10 cellular contexts compared by ENCODE assay signal in genomic region chr6:108838101-108838717, GRCh38. TPM values are rescaled to one million over a fixed set of nuclear protein-coding genes. Genes with fewer than 3 reads are reported as not detected.
A peak's percentile ranks its signal among the peaks of the same experiment; 100 is the strongest.
DNase-seq lines count a peak whose midpoint lies in the region; ATAC-seq, FAIRE-seq and TF ChIP-seq lines count a peak whose summit lies in the region.
"Had no signal": no experiment of that assay in that cellular context is flagged by ENCODE, and none has a peak within 500 bp of the region (broad histone marks: within the 10 kb centered on the region; RNA-seq: fewer than 3 reads in every experiment).

No MANE protein-coding gene starts in this region.

- H2BK15ac ChIP-seq in H1 (ENCODE audit: low read length), result no peak overlapping the region

- no peak overlapping the region for H3K23ac ChIP-seq in H1 (ENCODE audit: insufficient read length)

- peak; percentile 53 to 72 (median 71) for TF ChIP-seq CTCF in H1 (IDR thresholded peaks at IDR 0.05; ENCODE audit: control extremely low read depth in 1 of 3, insufficient read depth in 1 of 3, low read depth in 1 of 3, low read length in 3 of 3)
- TF ChIP-seq CTCF in neural cell (IDR thresholded peaks at IDR 0.05; ENCODE audit: poor library complexity, severe bottlenecking), result peak; percentile 23
- TF ChIP-seq CTCF in GM10266 (IDR thresholded peaks at IDR 0.05; ENCODE audit: control insufficient read depth, insufficient read depth, low read depth, missing control alignments), result no peak

- peak overlapping the region; percentile 35; the same call in 1 of the 2 replicates for H2BK5ac ChIP-seq in H1 (ENCODE audit: low read depth, low read length)

- 12% methylated on average over 24 of the region's 24 CpGs; no CpG with 5 or more reads in 1 of the 2 experiments for WGBS in H1 (ENCODE audit: extremely low coverage in 1 of 2, insufficient coverage in 1 of 2, insufficient read length in 1 of 2, insufficient replicate concordance in 2 of 2, low coverage in 1 of 2, low lambda C conversion rate in 2 of 2, missing lambda C conversion rate in 1 of 2), 2 experiments

- H3K9ac ChIP-seq in H1 (replicated peaks in 1 of 4; ENCODE audit: extremely low read depth in 1 of 4, low read depth in 3 of 4, low read length in 3 of 4) (0 out of 7 replicates have a peak overlapping the region, but pooled peaks of 1 of the 4 experiments have one; percentile 5), neural cell (ENCODE audit: low read length) (no peak overlapping the region)

- 0 out of 2 replicates have a peak overlapping the region, but pooled peaks have one; percentile 39 for H3K18ac ChIP-seq in H1 (ENCODE audit: extremely low read depth, low read length)

- H4K20me1 ChIP-seq in H1 (replicated peaks in 1 of 2; ENCODE audit: control insufficient read depth in 1 of 2, insufficient read depth in 2 of 2, low read length in 2 of 2) (no peaks in the 10 kb centered on the region), neural cell (ENCODE audit: insufficient read depth) (no peaks in the 10 kb centered on the region)

- in situ Hi-C loops in G401 (cut with HindIII; ENCODE audit: low sequenced_read_pairs), result loop anchor here (25.0 kb wide), 1 partner anchor 301 kb away; no protein-coding TSS in a partner anchor

- H2BK20ac ChIP-seq in H1 (ENCODE audit: low read length), result no peak overlapping the region

- no peaks in the 10 kb centered on the region for H3K9me2 ChIP-seq in neural cell (ENCODE audit: insufficient read depth, low read length)

- H3K4ac ChIP-seq in H1 (replicated peaks; ENCODE audit: insufficient read length, low read depth, low read length), result no peak overlapping the region

- no peak overlapping the region; the same call in 1 of the 2 replicates for H2BK12ac ChIP-seq in H1 (ENCODE audit: low read depth, low read length)

- CTCF ChIA-PET in H1 (lab: Charles Lee; ENCODE audit: partially characterized antibody), result interaction anchor here (0.6 to 7.0 kb wide), 33 partner anchors 9 to 319 kb away, joined by 3 to 117 read pairs (median 4); partner anchors contain the start of gene ARMC2

- no peak overlapping the region for H3K56ac ChIP-seq in H1 (replicated peaks; ENCODE audit: insufficient read length, low read depth, low read length)

- H3K9me3 ChIP-seq in H1 (ENCODE audit: insufficient read depth in 2 of 2, low read depth in 1 of 2, low read length in 1 of 2), result no peaks in the 10 kb centered on the region
- no peaks in the 10 kb centered on the region for H3K9me3 ChIP-seq in neural cell (ENCODE audit: low read length)
- H3K9me3 ChIP-seq: adrenal gland, Peyer's patch had no signal

- no peak overlapping the region for H3K27ac ChIP-seq in H1 (ENCODE audit: low read depth, low read length)
- H3K27ac ChIP-seq in neural cell (ENCODE audit: low read length), result no peak overlapping the region
- H3K27ac ChIP-seq: adrenal gland, HL-60 had no signal

- peaks cover 3 to 8% (median 6%) of the 10 kb centered on the region in 4 experiments; a peak in 6 of 7 replicates for H3K4me1 ChIP-seq in H1 (replicated peaks in 1 of 4; ENCODE audit: control insufficient read depth in 3 of 4, insufficient read depth in 4 of 4, low read length in 3 of 4)

- TF ChIP-seq RAD21 in H1 (IDR thresholded peaks at IDR 0.05 in 1 of 2, conservative IDR thresholded peaks at IDR 0.05 in 1 of 2; ENCODE audit: low read depth in 2 of 2, low read length in 2 of 2) (peak; percentile 83 to 84), neural cell (conservative IDR thresholded peaks at IDR 0.05) (peak; percentile 23)

- H3K79me1 ChIP-seq in H1 (ENCODE audit: low read depth, low read length), result no peaks in the 10 kb centered on the region

- TF ChIP-seq EP300 in H1 (IDR thresholded peaks at IDR 0.05; ENCODE audit: borderline replicate concordance in 1 of 2, low read depth in 2 of 2, low read length in 2 of 2) (no peak), neural cell (conservative IDR thresholded peaks at IDR 0.05; ENCODE audit: poor library complexity, severe bottlenecking) (no peak)

- peaks cover 4% of the 10 kb centered on the region for H3K23me2 ChIP-seq in H1 (ENCODE audit: low read depth, low read length)

- FAIRE-seq in H1 (lab: Jason Lieb, UNC), result peak; percentile 60

- POLR2A ChIA-PET in H1 (lab: Charles Lee; ENCODE audit: partially characterized antibody), result interaction anchor here (0.9 to 1.5 kb wide), 10 partner anchors 10 to 296 kb away, joined by 3 to 8 read pairs (median 3); partner anchors contain the start of genes ARMC2 and FOXO3

- no peak for ATAC-seq in GM19023 (IDR thresholded peaks at IDR 0.05; ENCODE audit: unreplicated experiment)

- TF ChIP-seq POLR2A in H1 (IDR thresholded peaks at IDR 0.05; ENCODE audit: control extremely low read depth in 1 of 2, low read depth in 2 of 2, low read length in 2 of 2), result no peak

- DNase-seq in G401 (ENCODE audit: low spot score), result peak; percentile 35
- DNase-seq in NCI-H526 treated with DMSO at 0.1 percent for 48 hours (lab: John Stamatoyannopoulos, UW), result peak; percentile 55
- DNase-seq in H1 (ENCODE audit: low read depth in 1 of 2, low spot score in 2 of 2), result peak in 1 of 2 experiments; percentile 83
- DNase-seq in EL, result no peak
- no peak for DNase-seq in GM10266 (ENCODE audit: extremely low spot score)
- DNase-seq: adrenal gland, Peyer's patch had no signal

- H4K8ac ChIP-seq in H1 (ENCODE audit: extremely low read depth, insufficient read depth, low read length), result no peak overlapping the region

- H3K14ac ChIP-seq in H1 (ENCODE audit: insufficient read length), result no peak overlapping the region

- peak overlapping the region; percentile 45; the same call in 1 of the 2 replicates for H2AFZ ChIP-seq in H1 (ENCODE audit: low read length)
- H2AFZ ChIP-seq in neural cell (ENCODE audit: low read depth, low read length), result no peak overlapping the region

- H4K91ac ChIP-seq in H1 (replicated peaks; ENCODE audit: insufficient read length, low read length), result no peak overlapping the region

- H3K36me3 ChIP-seq in H1 (ENCODE audit: control insufficient read depth in 2 of 4, insufficient read depth in 4 of 4, low read length in 3 of 4) (no peaks in the 10 kb centered on the region), neural cell (ENCODE audit: insufficient read depth, low read length) (no peaks in the 10 kb centered on the region)
- H3K36me3 ChIP-seq: adrenal gland, Peyer's patch had no signal

- H3K4me3 ChIP-seq in H1 (ENCODE audit: extremely low read depth in 1 of 4, insufficient read depth in 2 of 4, low read depth in 3 of 4, low read length in 4 of 4) (peak overlapping the region; percentile 23 to 52 (median 34); a peak in 6 of 8 replicates), neural cell (ENCODE audit: low read length) (no peak overlapping the region)
- H3K4me3 ChIP-seq: adrenal gland, Peyer's patch had no signal

- H3K27me3 ChIP-seq in H1 (replicated peaks in 1 of 4; ENCODE audit: control insufficient read depth in 3 of 4, extremely low read depth in 1 of 4, insufficient read depth in 3 of 4, low read length in 3 of 4), result no peaks in the 10 kb centered on the region
- H3K27me3 ChIP-seq in neural cell (ENCODE audit: insufficient read depth, low read depth, low read length), result no peaks in the 10 kb centered on the region
- H3K27me3 ChIP-seq: adrenal gland, Peyer's patch had no signal

- no peaks in the 10 kb centered on the region for H3F3A ChIP-seq in neural cell (ENCODE audit: insufficient read depth, low read length, poor library complexity, severe bottlenecking)

- H4K5ac ChIP-seq in H1 (ENCODE audit: insufficient read length, low read depth, low read length), result peak overlapping the region; percentile 25

- H3K79me2 ChIP-seq in H1 (ENCODE audit: control insufficient read depth in 1 of 2, insufficient read depth in 2 of 2, low read length in 2 of 2) (no peaks in the 10 kb centered on the region), neural cell (replicated peaks; ENCODE audit: insufficient read depth, low read length) (no peaks in the 10 kb centered on the region)

- H3K4me2 ChIP-seq in H1 (ENCODE audit: insufficient read depth in 1 of 2, low read depth in 2 of 2, low read length in 2 of 2) (peak overlapping the region; percentile 68 to 79), neural cell (ENCODE audit: low read length) (no peak overlapping the region)

- no peak overlapping the region for H2AK5ac ChIP-seq in H1 (ENCODE audit: low read depth, low read length)

- H2BK120ac ChIP-seq in H1 (replicated peaks; ENCODE audit: low read depth, low read length), result no peak overlapping the region

TF ChIP-seq in H1, 55 proteins besides CTCF, POLR2A, EP300 and RAD21 (continues in another document):
- TF ChIP-seq SRF (IDR thresholded peaks at IDR 0.05; ENCODE audit: low read depth, low read length) (no peak), GABPA (IDR thresholded peaks at IDR 0.05; ENCODE audit: borderline replicate concordance, insufficient read depth, low read length) (no peak), TEAD4 (IDR thresholded peaks at IDR 0.05; ENCODE audit: low read depth, low read length) (no peak), RBBP5 (IDR thresholded peaks at IDR 0.05; ENCODE audit: borderline replicate concordance, low read depth, low read length) (peak; percentile 32; the same call in 1 of the 2 replicates), TAF7 (optimal IDR thresholded peaks at IDR 0.05; ENCODE audit: borderline replicate concordance, low read depth, low read length) (peak; percentile 54), CBX5 (IDR thresholded peaks at IDR 0.05; ENCODE audit: low read depth, low read length) (no peak)

TF ChIP-seq in neural cell, 6 proteins besides CTCF, POLR2A, EP300 and RAD21:
- TF ChIP-seq POLR2AphosphoS5 (IDR thresholded peaks at IDR 0.05) (no peak), MXI1 (conservative IDR thresholded peaks at IDR 0.05; ENCODE audit: poor library complexity, severe bottlenecking) (no peak)

RNA-seq across cellular contexts. Expression of gene ARMC2, which starts 10.0 kb away (rescaled TPM):
- total RNA-seq in G401 (2014; rRNA removed; shearing (Covaris generic)), result 0.54 and 2.5 TPM in 2 replicates
- 4.3 and 4.4 TPM in 2 replicates for total RNA-seq in H1 (2021; fragmentation: NEBNext Ultra II Directional; extraction: Animal tissue kit (Norgen Biotek cat#: 25700))
- polyA plus RNA-seq in H1 (2011; rRNA removed), result 1.6 and 1.7 TPM in 2 replicates
- polyA plus RNA-seq in H1 (2011; cell fraction: cytosol; rRNA removed), result 2.8 TPM
- polyA plus RNA-seq in H1 (2011; cell fraction: nucleus; rRNA removed), result 3.8 TPM
- 1.9 to 4.6 TPM (median 2.5 TPM) in 4 replicates for polyA plus RNA-seq in H1 (2012, experiment 1 of 2)
- 0.87 TPM for polyA plus RNA-seq in H1 (2012, experiment 2 of 2)
- 3.4 TPM for polyA plus RNA-seq in H1 (2013, experiment 1 of 2)
- 3.7 TPM for polyA plus RNA-seq in H1 (2013, experiment 2 of 2)
- polyA minus RNA-seq in H1 (2011; rRNA and poly(A)+ RNA removed), result 4.3 and 6.5 TPM in 2 replicates
- 2.1 TPM for polyA minus RNA-seq in H1 (2011; cell fraction: cytosol; rRNA and poly(A)+ RNA removed)
- 6.7 TPM for polyA minus RNA-seq in H1 (2011; cell fraction: nucleus; rRNA and poly(A)+ RNA removed)
- 18.6 and 18.8 TPM in 2 replicates for polyA plus RNA-seq in neural cell
- polyA minus RNA-seq in neural cell, result 20.2 and 26.3 TPM in 2 replicates

Comparison
In these comparisons a context has a peak if more than half of its experiments do, and no peak if none do; other contexts are left out.
1. DNase-seq: peak in G401 (single experiment) and NCI-H526 treated with DMSO at 0.1 percent for 48 hours (single experiment); none in EL (single experiment) and GM10266 (single experiment).